1 cellular context compared by ENCODE assay signal in the genomic region with DNA sequence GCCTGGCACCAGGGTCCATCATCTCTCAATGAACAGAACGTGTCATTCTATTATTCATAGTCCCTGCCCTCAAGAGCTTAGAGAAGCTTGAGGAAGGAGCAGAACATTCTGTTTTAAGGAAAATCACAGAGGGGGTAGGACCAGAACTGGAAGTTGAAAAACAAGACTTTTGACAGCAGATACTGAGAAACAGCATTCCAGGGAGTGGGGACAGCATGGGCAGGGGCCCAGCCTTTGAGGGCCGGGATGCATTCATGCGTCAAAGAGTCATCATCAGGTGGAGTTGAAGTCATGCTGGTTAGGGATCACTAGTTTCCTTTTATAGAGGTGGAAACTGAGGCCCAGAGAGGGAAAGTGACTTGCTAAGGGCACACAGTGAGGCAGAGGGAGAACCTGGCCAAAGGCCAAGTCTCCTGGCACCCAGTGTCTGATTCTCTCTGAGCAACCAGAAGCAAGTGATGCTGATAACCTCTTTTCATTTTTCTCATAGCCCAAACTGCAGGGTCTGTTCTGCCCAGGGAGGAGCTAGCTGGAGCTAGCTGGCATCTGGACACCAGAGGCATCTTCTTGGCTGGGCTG.
TF ChIP-seq lines count a peak whose summit lies in the region.

No MANE protein-coding gene starts in this region.

TF ChIP-seq in neural cell, 6 proteins besides CTCF, POLR2A, EP300 and RAD21:
- no peak for TF ChIP-seq MXI1 (conservative IDR thresholded peaks at IDR 0.05; ENCODE audit: poor library complexity, severe bottlenecking)
- no peak for TF ChIP-seq EZH2 (IDR thresholded peaks at IDR 0.05; ENCODE audit: borderline replicate concordance, insufficient read depth, low read length, poor library complexity, severe bottlenecking)
- no peak for TF ChIP-seq REST (IDR thresholded peaks at IDR 0.05; ENCODE audit: borderline replicate concordance)
- no peak for TF ChIP-seq TAF1 (IDR thresholded peaks at IDR 0.05; ENCODE audit: low read depth)
- no peak for TF ChIP-seq SMC3 (conservative IDR thresholded peaks at IDR 0.05; ENCODE audit: poor library complexity)
- no peak for TF ChIP-seq POLR2AphosphoS5 (IDR thresholded peaks at IDR 0.05)
